24 cellular contexts compared by ENCODE assay signal in genomic region chr10:74333174-74333573, GRCh38.
DNase-seq lines count a peak whose midpoint lies in the region; ATAC-seq and TF ChIP-seq lines count a peak whose summit lies in the region.
"Had no signal": no experiment of that assay in that cellular context is flagged by ENCODE, and none has a peak within 500 bp of the region (broad histone marks: within the 10 kb centered on the region; RNA-seq: fewer than 3 reads in every experiment).

No MANE protein-coding gene starts in this region.

- H3K27me3 ChIP-seq in SK-N-SH (ENCODE audit: insufficient read depth): no peaks in the 10 kb centered on the region
- H3K27me3 ChIP-seq in fibroblast of lung (ENCODE audit: control insufficient read depth, insufficient read depth, low read length): no peaks in the 10 kb centered on the region
- H3K27me3 ChIP-seq: BE2C, esophagus squamous epithelium, neutrophil, spleen had no signal

- H3K9ac ChIP-seq in SK-N-SH: peak overlapping the region; percentile 51; the same call in 1 of the 2 replicates
- H3K9ac ChIP-seq in fibroblast of lung (ENCODE audit: insufficient read depth, low read length): no peak overlapping the region

- no peaks in the 10 kb centered on the region for H3K9me2 ChIP-seq in SK-N-SH

- H4K20me1 ChIP-seq in SK-N-SH (ENCODE audit: insufficient read depth) (no peaks in the 10 kb centered on the region), fibroblast of lung (ENCODE audit: control insufficient read depth, extremely low read depth, insufficient read depth, low read length) (no peaks in the 10 kb centered on the region)

- POLR2A ChIA-PET in SK-N-SH (lab: Yijun Ruan, JAX): no interaction called here

- peaks cover 41% of the 10 kb centered on the region for H3F3A ChIP-seq in SK-N-SH (replicated peaks; ENCODE audit: insufficient read depth)

- H3K27ac ChIP-seq in SK-N-SH (ENCODE audit: low read depth in 2 of 2, low read length in 1 of 2) (peak overlapping the region; percentile 81 to 94), fibroblast of lung (ENCODE audit: insufficient read depth, low read length) (no peak overlapping the region)
- H3K27ac ChIP-seq: esophagus squamous epithelium, lower lobe of right lung, neutrophil, spleen, VCaP had no signal

- H3K9me3 ChIP-seq in SK-N-SH (peaks cover 7% of the 10 kb centered on the region; the same call in 1 of the 2 replicates), fibroblast of lung (ENCODE audit: control insufficient read depth, insufficient read depth, low read depth, low read length) (no peaks in the 10 kb centered on the region)
- H3K9me3 ChIP-seq: BE2C, esophagus squamous epithelium, lower lobe of right lung, neutrophil had no signal

- H3K4me2 ChIP-seq in SK-N-SH (peak overlapping the region; percentile 46; the same call in 1 of the 2 replicates), fibroblast of lung (ENCODE audit: extremely low read depth, insufficient read depth, low read length) (no peak overlapping the region)

- no peak overlapping the region for H2AFZ ChIP-seq in SK-N-SH (ENCODE audit: low read depth)
- no peak overlapping the region for H2AFZ ChIP-seq in fibroblast of lung (ENCODE audit: low read length)

- H3K4me1 ChIP-seq in SK-N-SH (ENCODE audit: control insufficient read depth in 1 of 2, insufficient read depth in 2 of 2, low read depth in 1 of 2, low read length in 1 of 2) (peaks cover 8 to 9% of the 10 kb centered on the region in 2 experiments; a peak in 3 of 4 replicates), fibroblast of lung (ENCODE audit: control insufficient read depth, extremely low read depth, insufficient read depth, low read length) (peaks cover 4% of the 10 kb centered on the region)
- H3K4me1 ChIP-seq: esophagus squamous epithelium, lower lobe of right lung had no signal

- H3K4me3 ChIP-seq in SK-N-SH (ENCODE audit: low read depth in 2 of 2, low read length in 1 of 2) (peak overlapping the region in 1 of 2 experiments; percentile 14; a peak in 1 of 4 replicates), fibroblast of lung (replicated peaks in 1 of 4; ENCODE audit: control extremely low read depth in 1 of 4, insufficient read depth in 1 of 4, low read depth in 3 of 4, low read length in 4 of 4) (no peak overlapping the region), skeletal muscle cell (ENCODE audit: low read depth, low read length) (no peak overlapping the region)
- H3K4me3 ChIP-seq: esophagus squamous epithelium, lower lobe of right lung, spleen had no signal

- 13% methylated on average over 2 of the region's 2 CpGs for WGBS in SK-N-SH (ENCODE audit: low lambda C conversion rate)

- CTCF ChIA-PET in SK-N-SH (lab: Yijun Ruan, JAX): interaction anchor here (1.3 kb wide), 1 partner anchor 9 kb away, joined by 4 read pairs; no protein-coding TSS in a partner anchor

- H3K36me3 ChIP-seq in SK-N-SH (replicated peaks in 1 of 2; ENCODE audit: control insufficient read depth in 1 of 2, insufficient read depth in 2 of 2, low read length in 1 of 2): peaks cover 0 to 12% of the 10 kb centered on the region in 2 experiments
- H3K36me3 ChIP-seq in fibroblast of lung (ENCODE audit: control insufficient read depth, insufficient read depth, low read length): no peaks in the 10 kb centered on the region
- H3K36me3 ChIP-seq: lower lobe of right lung, neutrophil had no signal

- TF ChIP-seq EP300 in SK-N-SH (IDR thresholded peaks at IDR 0.05; ENCODE audit: borderline replicate concordance in 1 of 2, low read depth in 1 of 2, low read length in 1 of 2): peak; percentile 68 to 87

- peak; percentile 12; the same call in 1 of the 2 replicates for TF ChIP-seq RAD21 in SK-N-SH (IDR thresholded peaks at IDR 0.05; ENCODE audit: low read length)

- peak; percentile 86 for DNase-seq in EH (ENCODE audit: low read depth)
- peak; percentile 15 for DNase-seq in SK-N-SH
- peak; percentile 79 to 84 for DNase-seq in fibroblast of lung (ENCODE audit: low read depth in 2 of 2)
- DNase-seq in skeletal muscle cell (ENCODE audit: low read depth): peak; percentile 41
- DNase-seq in hippocampal formation (lab: John Stamatoyannopoulos, UW): no peak
- DNase-seq in NCI-H1092 (lab: John Stamatoyannopoulos, UW): no peak
- DNase-seq: activated CD4-positive, alpha-beta T cell treated with anti-CD3 and anti-CD28 coated beads, Interleukin-2, amount 10 ng/mL, durations not matched to agents 7 days and 5 days; activated CD8-positive, alpha-beta memory T cell treated with anti-CD3 and anti-CD28 coated beads, Interleukin-2, amount 50 U/mL, for 4 hours; activated gamma-delta T cell; amygdala; BE2C; effector memory CD4-positive, alpha-beta T cell; esophagus squamous epithelium; hypothalamus; lower lobe of right lung; NCI-H1694; spleen; stimulated activated CD4-positive, alpha-beta T cell treated with anti-CD3 and anti-CD28 coated beads, Interleukin-4, amount 100 ng/mL, for 24 hours; T-helper 2 cell; trophoblast cell had no signal

- peaks cover 25% of the 10 kb centered on the region for H3K79me2 ChIP-seq in SK-N-SH (ENCODE audit: insufficient read depth)
- no peaks in the 10 kb centered on the region for H3K79me2 ChIP-seq in fibroblast of lung (ENCODE audit: control insufficient read depth, insufficient read depth, low read length)

- ATAC-seq in HG02798 (IDR thresholded peaks at IDR 0.05; ENCODE audit: poor library complexity, unreplicated experiment) (no peak), HG02981 (IDR thresholded peaks at IDR 0.05; ENCODE audit: unreplicated experiment) (no peak)
- ATAC-seq: lower lobe of right lung had no signal

- TF ChIP-seq CTCF in SK-N-SH (IDR thresholded peaks at IDR 0.05) (no peak), fibroblast of lung (conservative IDR thresholded peaks at IDR 0.05 in 1 of 2, IDR thresholded peaks at IDR 0.05 in 1 of 2; ENCODE audit: low read depth in 1 of 2, low read length in 2 of 2) (no peak)

TF ChIP-seq in SK-N-SH, 30 proteins besides CTCF, POLR2A, EP300 and RAD21 (continues in another document):
- TF ChIP-seq USF1 (IDR thresholded peaks at IDR 0.05; ENCODE audit: borderline replicate concordance, low read depth) (no peak), TAF1 (IDR thresholded peaks at IDR 0.05; ENCODE audit: borderline replicate concordance, low read depth, low read length) (no peak), REST (IDR thresholded peaks at IDR 0.05; ENCODE audit: low read depth, low read length) (no peak), NRF1 (IDR thresholded peaks at IDR 0.05; ENCODE audit: low read depth, low read length) (no peak), MXI1 (IDR thresholded peaks at IDR 0.05; ENCODE audit: low read depth, low read length) (peak; percentile 25; the same call in 1 of the 2 replicates), SMC3 (IDR thresholded peaks at IDR 0.05; ENCODE audit: low read depth, low read length) (no peak), FOXJ3 (CRISPR knock-in tag; IDR thresholded peaks at IDR 0.05) (no peak), ZBTB33 (IDR thresholded peaks at IDR 0.05; ENCODE audit: borderline replicate concordance, low read depth) (no peak), POLR2AphosphoS5 (IDR thresholded peaks at IDR 0.05; ENCODE audit: low read depth, low read length) (peak; percentile 56; the same call in 1 of the 2 replicates), FOSL2 (IDR thresholded peaks at IDR 0.05; ENCODE audit: borderline replicate concordance, low read depth) (peak; percentile 72; the same call in 1 of the 2 replicates), CHD2 (IDR thresholded peaks at IDR 0.05; ENCODE audit: low read length, partially characterized antibody) (no peak)

Comparison
In these comparisons a context has a peak if more than half of its experiments do, and no peak if none do; other contexts are left out.
1. DNase-seq: peak in EH (single experiment), SK-N-SH (single experiment), fibroblast of lung (2 of 2) and skeletal muscle cell (single experiment); none in hippocampal formation (0 of 2) and NCI-H1092 (single experiment).